ENCODE assay signal across 24 cellular contexts in the genomic region with DNA sequence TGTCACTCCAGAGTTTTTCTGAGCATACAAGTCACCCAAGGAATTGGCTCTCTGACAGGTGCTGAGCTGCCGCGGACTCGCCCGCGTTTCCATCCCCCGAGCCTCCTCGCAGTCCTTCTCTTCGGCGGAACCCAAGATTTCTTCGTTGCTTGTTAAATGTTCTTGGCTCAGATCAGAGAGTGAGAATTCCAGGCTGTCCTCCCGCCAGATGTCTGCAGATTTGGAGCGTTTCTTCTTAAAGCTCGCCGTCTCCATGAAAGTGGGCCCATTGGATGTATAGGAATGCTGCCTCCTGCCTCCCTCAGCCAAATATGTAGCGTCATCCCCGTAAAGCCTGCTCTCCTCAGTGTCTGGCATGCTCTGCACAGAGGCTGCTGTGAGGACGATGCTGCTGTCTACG.
DNase-seq lines count a peak whose midpoint lies in the region; ATAC-seq and TF ChIP-seq lines count a peak whose summit lies in the region.
"Had no signal": no experiment of that assay in that cellular context is flagged by ENCODE, and none has a peak within 500 bp of the region (broad histone marks: within the 10 kb centered on the region; RNA-seq: fewer than 3 reads in every experiment).

No MANE protein-coding gene starts in this region.

- H3K4me3 ChIP-seq in fibroblast of the aortic adventitia (ENCODE audit: low read depth, low read length) (no peak overlapping the region), skeletal muscle satellite cell (ENCODE audit: low read length) (no peak overlapping the region), mesendoderm (ENCODE audit: low read length) (no peak overlapping the region)
- H3K4me3 ChIP-seq: SJSA1 had no signal

- H3K27me3 Mint-ChIP-seq in activated naive CD8-positive, alpha-beta T cell = no peaks in the 10 kb centered on the region
- H3K27me3 Mint-ChIP-seq in activated naive CD8-positive, alpha-beta T cell treated with anti-CD3 and anti-CD28 coated beads, Interleukin-2, amount 50 U/mL, for 24 hours = no peaks in the 10 kb centered on the region
- H3K27me3 Mint-ChIP-seq: CD4-positive, alpha-beta T cell had no signal

- no peak overlapping the region for H4K5ac ChIP-seq in mesendoderm (ENCODE audit: low read length)

- no peak overlapping the region for H3K56ac ChIP-seq in mesendoderm (ENCODE audit: low read length)

- H3K4me1 Mint-ChIP-seq in activated naive CD8-positive, alpha-beta T cell (ENCODE audit: low read depth) = peaks cover 31% of the 10 kb centered on the region
- peaks cover 32% of the 10 kb centered on the region for H3K4me1 Mint-ChIP-seq in activated naive CD8-positive, alpha-beta T cell treated with anti-CD3 and anti-CD28 coated beads, Interleukin-2, amount 50 U/mL, for 24 hours

- H3K9ac ChIP-seq in skeletal muscle satellite cell (ENCODE audit: low read depth, low read length) (no peak overlapping the region), mesendoderm (ENCODE audit: low read length) (no peak overlapping the region)
- H3K9ac ChIP-seq: KMS-11 had no signal

- no peak overlapping the region for H3K4ac ChIP-seq in mesendoderm (ENCODE audit: low read depth, low read length)

- H3K23ac ChIP-seq in mesendoderm (ENCODE audit: low read length) = no peak overlapping the region

- no peaks in the 10 kb centered on the region for H3K9me3 Mint-ChIP-seq in activated naive CD8-positive, alpha-beta T cell (ENCODE audit: low read depth)
- H3K9me3 Mint-ChIP-seq in activated naive CD8-positive, alpha-beta T cell treated with anti-CD3 and anti-CD28 coated beads, Interleukin-2, amount 50 U/mL, for 24 hours = no peaks in the 10 kb centered on the region
- H3K9me3 Mint-ChIP-seq: CD4-positive, alpha-beta T cell had no signal

- no peak for TF ChIP-seq CTCF in fibroblast of the aortic adventitia (IDR thresholded peaks at IDR 0.05; ENCODE audit: insufficient read depth, low read length)

- no peak overlapping the region for H4K8ac ChIP-seq in mesendoderm (ENCODE audit: low read depth, low read length)

- peak overlapping the region; percentile 56 for H3K4me2 ChIP-seq in skeletal muscle satellite cell (ENCODE audit: low read length)
- H3K4me2 ChIP-seq in mesendoderm (ENCODE audit: low read length) = no peak overlapping the region
- H3K4me2 ChIP-seq: KMS-11 had no signal

- DNase-seq in activated naive CD8-positive, alpha-beta T cell treated with anti-CD3 and anti-CD28 coated beads, Interleukin-2, amount 50 U/mL, for 24 hours = no peak
- peak; percentile 25 for DNase-seq in fibroblast of the aortic adventitia (ENCODE audit: low read depth)
- DNase-seq in H4 (ENCODE audit: low spot score) = no peak
- no peak for DNase-seq in mesendoderm
- DNase-seq: AML-193; Caco-2; CD4-positive, alpha-beta T cell; DMS153; GDM1; GOT3; MV-4-11; NCI-H1694 treated with DMSO at 0.1 percent for 48 hours; NCI-H2107; NCI-H510A; NCI-H82; RPMI8226 had no signal

- no peaks in the 10 kb centered on the region for H3K9me3 ChIP-seq in skeletal muscle satellite cell (replicated peaks; ENCODE audit: low read length)
- H3K9me3 ChIP-seq: Caco-2, SJSA1 had no signal

- peaks cover 15% of the 10 kb centered on the region for H3K36me3 Mint-ChIP-seq in activated naive CD8-positive, alpha-beta T cell
- peaks cover 39% of the 10 kb centered on the region for H3K36me3 Mint-ChIP-seq in activated naive CD8-positive, alpha-beta T cell treated with anti-CD3 and anti-CD28 coated beads, Interleukin-2, amount 50 U/mL, for 24 hours (ENCODE audit: low read depth)

- peaks cover 5% of the 10 kb centered on the region for H3K79me1 ChIP-seq in mesendoderm (ENCODE audit: low read length)

- no peak overlapping the region for H2AK5ac ChIP-seq in mesendoderm (ENCODE audit: low read length)

- H3K27me3 ChIP-seq in skeletal muscle satellite cell (ENCODE audit: control insufficient read depth, insufficient read depth, low read length) (no peaks in the 10 kb centered on the region), mesendoderm (ENCODE audit: insufficient read depth, low read length, poor library complexity) (no peaks in the 10 kb centered on the region)
- H3K27me3 ChIP-seq: SJSA1 had no signal

- ATAC-seq in activated naive CD8-positive, alpha-beta T cell treated with anti-CD3 and anti-CD28 coated beads, Interleukin-2, amount 50 U/mL, for 24 hours = no peak
- ATAC-seq in HG03108 (IDR thresholded peaks at IDR 0.05; ENCODE audit: unreplicated experiment) = no peak

- H2BK120ac ChIP-seq in mesendoderm (ENCODE audit: low read depth, low read length) = no peak overlapping the region

- no peak overlapping the region for H2BK15ac ChIP-seq in mesendoderm (replicated peaks; ENCODE audit: low read depth)

- H2BK5ac ChIP-seq in mesendoderm (ENCODE audit: low read length) = no peak overlapping the region

- H3K79me2 ChIP-seq in mesendoderm (ENCODE audit: control insufficient read depth, insufficient read depth, low read length) = no peaks in the 10 kb centered on the region

- peaks cover 8% of the 10 kb centered on the region for H3K4me1 ChIP-seq in skeletal muscle satellite cell (ENCODE audit: control insufficient read depth, insufficient read depth, low read length)
- H3K4me1 ChIP-seq in mesendoderm (ENCODE audit: control insufficient read depth, low read depth, low read length) = no peaks in the 10 kb centered on the region
- H3K4me1 ChIP-seq: Caco-2, SJSA1 had no signal

- H3K36me3 ChIP-seq in skeletal muscle satellite cell (ENCODE audit: insufficient read depth, low read length) = no peaks in the 10 kb centered on the region
- no peaks in the 10 kb centered on the region for H3K36me3 ChIP-seq in mesendoderm (ENCODE audit: control insufficient read depth, insufficient read depth, low read length)
- H3K36me3 ChIP-seq: SJSA1 had no signal

- H3K27ac Mint-ChIP-seq in activated naive CD8-positive, alpha-beta T cell = peak overlapping the region; percentile 31
- no peak overlapping the region for H3K27ac Mint-ChIP-seq in activated naive CD8-positive, alpha-beta T cell treated with anti-CD3 and anti-CD28 coated beads, Interleukin-2, amount 50 U/mL, for 24 hours
- H3K27ac Mint-ChIP-seq: CD4-positive, alpha-beta T cell had no signal

- peak overlapping the region; percentile 41 for H3K27ac ChIP-seq in angular gyrus (ENCODE audit: low read depth, low read length)
- H3K27ac ChIP-seq in mesendoderm (ENCODE audit: low read depth, low read length) = no peak overlapping the region
- H3K27ac ChIP-seq: 22Rv1, HL-60, KMS-11, SJSA1 had no signal

- no CpG with 5 or more reads among the region's 18 CpGs for WGBS in mesendoderm (ENCODE audit: extremely low coverage, insufficient coverage, low lambda C conversion rate)

- no peak overlapping the region for H3K18ac ChIP-seq in mesendoderm (ENCODE audit: low read length)

- H3K4me3 Mint-ChIP-seq in activated naive CD8-positive, alpha-beta T cell = no peak overlapping the region
- no peak overlapping the region for H3K4me3 Mint-ChIP-seq in activated naive CD8-positive, alpha-beta T cell treated with anti-CD3 and anti-CD28 coated beads, Interleukin-2, amount 50 U/mL, for 24 hours
- H3K4me3 Mint-ChIP-seq: CD4-positive, alpha-beta T cell had no signal
